27 cellular contexts compared by ENCODE assay signal in genomic region chr15:24766511-24767133, GRCh38.
"Had no signal": no experiment of that assay in that cellular context is flagged by ENCODE, and none has a peak within 500 bp of the region (broad histone marks: within the 10 kb centered on the region; RNA-seq: fewer than 3 reads in every experiment).

No MANE protein-coding gene starts in this region.

- H3K36me3 ChIP-seq: brain microvascular endothelial cell had no signal

- H3K4me3 ChIP-seq: coronary artery had no signal

- H3K4me1 Mint-ChIP-seq: central memory CD8-positive, alpha-beta T cell had no signal

- ATAC-seq: activated CD8-positive, alpha-beta T cell treated with anti-CD3 and anti-CD28 coated beads for 36 hours; esophagus mucosa had no signal

- H3K27me3 ChIP-seq: brain microvascular endothelial cell had no signal

- H3K4me3 Mint-ChIP-seq: activated CD8-positive, alpha-beta T cell treated with anti-CD3 and anti-CD28 coated beads for 36 hours; activated T-cell treated with anti-CD3 and anti-CD28 coated beads, Interleukin-2, amount 50 U/mL, for 24 hours; activated T-cell treated with anti-CD3 and anti-CD28 coated beads, Interleukin-2, amount 50 U/mL, for 72 hours; central memory CD8-positive, alpha-beta T cell; dendritic cell treated with granulocyte-macrophage colony-stimulating factor and Interleukin-4, amounts not matched to agents 40 ng/mL and 50 ng/mL, for 4 days; endodermal cell had no signal

- H3K27me3 Mint-ChIP-seq: activated CD8-positive, alpha-beta T cell treated with anti-CD3 and anti-CD28 coated beads for 36 hours; activated T-cell treated with anti-CD3 and anti-CD28 coated beads, Interleukin-2, amount 50 U/mL, for 24 hours; central memory CD8-positive, alpha-beta T cell; dendritic cell treated with granulocyte-macrophage colony-stimulating factor and Interleukin-4, amounts not matched to agents 40 ng/mL and 50 ng/mL, for 4 days had no signal

- H3K27ac ChIP-seq: brain microvascular endothelial cell, coronary artery had no signal

- DNase-seq: activated CD4-positive, alpha-beta T cell treated with anti-CD3 and anti-CD28 coated beads for 48 hours; activated CD4-positive, alpha-beta T cell treated with anti-CD3 and anti-CD28 coated beads, Interleukin-2, amount 50 U/mL, for 1 hour; activated CD4-positive, alpha-beta T cell treated with anti-CD3 and anti-CD28 coated beads, Interleukin-2, amount 50 U/mL, for 48 hours; activated CD4-positive, CD25-positive, alpha-beta regulatory T cell; activated CD4-positive, CD25-positive, alpha-beta regulatory T cell treated with anti-CD3 and anti-CD28 coated beads, Interleukin-2, amount 50 U/mL, for 72 hours; activated CD8-positive, alpha-beta memory T cell treated with anti-CD3 and anti-CD28 coated beads, Interleukin-2, amount 50 U/mL, for 48 hours; activated CD8-positive, alpha-beta T cell treated with anti-CD3 and anti-CD28 coated beads for 36 hours; activated effector memory CD4-positive, alpha-beta T cell treated with Interleukin-2 at 50 U/mL for 16 hours; activated gamma-delta T cell treated with Interleukin-2 at 50 U/mL for 16 hours; activated naive CD4-positive, alpha-beta T cell treated with Interleukin-2 at 50 U/mL for 16 hours; activated T-cell treated with anti-CD3 and anti-CD28 coated beads for 4 hours; activated T-cell treated with anti-CD3 and anti-CD28 coated beads, Interleukin-2, amount 50 U/mL, for 24 hours; activated T-cell treated with anti-CD3 and anti-CD28 coated beads, Interleukin-2, amount 50 U/mL, for 72 hours; amniotic stem cell; anterior cingulate cortex; brain microvascular endothelial cell; dorsolateral prefrontal cortex; effector memory CD4-positive, alpha-beta T cell; endodermal cell; foreskin fibroblast; head of caudate nucleus; hippocampal formation; T-helper 2 cell had no signal

- H3K27ac Mint-ChIP-seq: activated CD8-positive, alpha-beta T cell treated with anti-CD3 and anti-CD28 coated beads for 36 hours; activated T-cell treated with anti-CD3 and anti-CD28 coated beads, Interleukin-2, amount 50 U/mL, for 24 hours; activated T-cell treated with anti-CD3 and anti-CD28 coated beads, Interleukin-2, amount 50 U/mL, for 72 hours; dendritic cell treated with granulocyte-macrophage colony-stimulating factor and Interleukin-4, amounts not matched to agents 40 ng/mL and 50 ng/mL, for 4 days; endodermal cell had no signal
